8 cellular contexts compared by ENCODE assay signal in genomic region chr12:749871-750270, GRCh38. TPM values are rescaled to one million over a fixed set of nuclear protein-coding genes. Genes with fewer than 3 reads are reported as not detected.
DNase-seq lines count a peak whose midpoint lies in the region; ATAC-seq and TF ChIP-seq lines count a peak whose summit lies in the region.

No MANE protein-coding gene starts in this region.

- H3K27me3 ChIP-seq in BLaER1 (no peaks in the 10 kb centered on the region), layer of hippocampus (ENCODE audit: control insufficient read depth, insufficient read depth, low read length) (no peaks in the 10 kb centered on the region), thyroid gland (no peaks in the 10 kb centered on the region)

- no peaks in the 10 kb centered on the region for H3K9me3 ChIP-seq in BLaER1
- H3K9me3 ChIP-seq in SK-N-MC (ENCODE audit: low read depth, low read length) = no peaks in the 10 kb centered on the region
- no peaks in the 10 kb centered on the region for H3K9me3 ChIP-seq in thyroid gland

- 62 to 84% methylated on average over 1 of the region's 1 CpG for WGBS in thyroid gland, 2 donors

- H3K4me3 ChIP-seq in BLaER1 = no peak overlapping the region
- peak overlapping the region; percentile 71 for H3K4me3 ChIP-seq in GM12865 (ENCODE audit: low read depth, low read length)
- H3K4me3 ChIP-seq in SK-N-MC = peak overlapping the region; percentile 80
- no peak overlapping the region for H3K4me3 ChIP-seq in thyroid gland (replicated peaks in 1 of 3)

- H4K20me1 ChIP-seq in BLaER1 = peaks cover 22% of the 10 kb centered on the region

- H3K36me3 ChIP-seq in BLaER1 = no peaks in the 10 kb centered on the region
- no peaks in the 10 kb centered on the region for H3K36me3 ChIP-seq in SK-N-MC (ENCODE audit: insufficient read depth, low read length)
- no peaks in the 10 kb centered on the region for H3K36me3 ChIP-seq in thyroid gland

- intact Hi-C loops in thyroid gland (cut with DNase I) = loop anchor here (5.0 to 10.0 kb wide), 3 partner anchors 65 to 183 kb away; no protein-coding TSS in a partner anchor

- H3K4me1 ChIP-seq in BLaER1 (peaks cover 23% of the 10 kb centered on the region), thyroid gland (peaks cover 7 to 11% of the 10 kb centered on the region in 2 donors)

- H3K4me2 ChIP-seq in BLaER1 = peak overlapping the region; percentile 99

- H3K9ac ChIP-seq in BLaER1 = peak overlapping the region; percentile 69; the same call in 1 of the 2 replicates
- H3K9ac ChIP-seq in SK-N-MC (ENCODE audit: insufficient read length) = peak overlapping the region; percentile 85

- DNase-seq in GM12865 (ENCODE audit: low read depth) = peak; percentile 37
- no peak for DNase-seq in SK-N-MC (ENCODE audit: low read depth, low spot score)
- DNase-seq in thyroid gland = no peak
- no peak for DNase-seq in HPDE6-E6E7 (ENCODE audit: extremely low spot score)

- H3K27ac ChIP-seq in BLaER1 (peak overlapping the region; percentile 83), SK-N-MC (peak overlapping the region; percentile 94; the same call in 1 of the 2 replicates), layer of hippocampus (ENCODE audit: low read depth, low read length) (peak overlapping the region; percentile 94), thyroid gland (no peak overlapping the region)

- no peak for TF ChIP-seq POLR2A in GM18505 (IDR thresholded peaks at IDR 0.05; ENCODE audit: borderline replicate concordance, extremely low read depth, insufficient read depth, insufficient read length)
- TF ChIP-seq POLR2A in thyroid gland (IDR thresholded peaks at IDR 0.05) = no peak

- ATAC-seq in GM18505 (IDR thresholded peaks at IDR 0.05; ENCODE audit: unreplicated experiment) (no peak), GM18502 (IDR thresholded peaks at IDR 0.05; ENCODE audit: poor library complexity, unreplicated experiment) (no peak)

- TF ChIP-seq CTCF in GM12865 (IDR thresholded peaks at IDR 0.05; ENCODE audit: insufficient read depth, low read depth, low read length, missing control alignments) (no peak), thyroid gland (IDR thresholded peaks at IDR 0.05) (no peak)

RNA-seq across cellular contexts. Expression of gene WNK1, which starts 2.5 kb away (rescaled TPM):
- 100 to 1,000 TPM in 2 of 4 donors, 10 to 100 TPM in 2; 90.0 to 211 (median 109) TPM for total RNA-seq in thyroid gland

Comparison
In these comparisons a context has a peak if more than half of its experiments do, and no peak if none do; other contexts are left out.
1. H3K27ac ChIP-seq: peak in BLaER1 (single experiment), SK-N-MC (single experiment) and layer of hippocampus (single experiment); none in thyroid gland (0 of 3).
2. H3K4me3 ChIP-seq: peak in GM12865 (single experiment) and SK-N-MC (single experiment); none in BLaER1 (single experiment) and thyroid gland (0 of 3).